Comparison of ENCODE assay signal across 13 cellular contexts in genomic region chr9:68323749-68324148, GRCh38. TPM values are rescaled to one million over a fixed set of nuclear protein-coding genes. Genes with fewer than 3 reads are reported as not detected.
DNase-seq lines count a peak whose midpoint lies in the region; ATAC-seq and TF ChIP-seq lines count a peak whose summit lies in the region.
"Not testable (repeated sequence)": the region's sequence is repeated elsewhere in the genome, so short reads cannot be mapped to it uniquely, and the experiment has no call there.
"Had no signal": no experiment of that assay in that cellular context is flagged by ENCODE, and none has a peak within 500 bp of the region (broad histone marks: within the 10 kb centered on the region; RNA-seq: fewer than 3 reads in every experiment).

No MANE protein-coding gene starts in this region.

- H3K9me3 ChIP-seq in upper lobe of right lung: not testable (repeated sequence)

- H3K27me3 Mint-ChIP-seq in central memory CD8-positive, alpha-beta T cell; stimulated activated naive CD8-positive, alpha-beta T cell treated with anti-CD3 and anti-CD28 coated beads, Interleukin-15, amount 100 ng/mL, for 72 hours: not testable (repeated sequence)

- H3K27ac ChIP-seq in upper lobe of right lung: not testable (repeated sequence)

- not testable (repeated sequence) for H3K27ac Mint-ChIP-seq in central memory CD8-positive, alpha-beta T cell (ENCODE audit: low read depth); stimulated activated naive CD8-positive, alpha-beta T cell treated with anti-CD3 and anti-CD28 coated beads, Interleukin-15, amount 100 ng/mL, for 72 hours

- not testable (repeated sequence) for H3K9me3 Mint-ChIP-seq in central memory CD8-positive, alpha-beta T cell; stimulated activated naive CD8-positive, alpha-beta T cell treated with anti-CD3 and anti-CD28 coated beads, Interleukin-15, amount 100 ng/mL, for 72 hours

- intact Hi-C loops in upper lobe of right lung (cut with DNase I): not testable (repeated sequence)

- H3K4me1 Mint-ChIP-seq in central memory CD8-positive, alpha-beta T cell; stimulated activated naive CD8-positive, alpha-beta T cell treated with anti-CD3 and anti-CD28 coated beads, Interleukin-15, amount 100 ng/mL, for 72 hours: not testable (repeated sequence)

- ATAC-seq in central memory CD8-positive, alpha-beta T cell (replicated peaks; ENCODE audit: extremely low read depth, poor library complexity, severe bottlenecking): peak; percentile 27
- peak; percentile 33 for ATAC-seq in stimulated activated naive CD8-positive, alpha-beta T cell treated with anti-CD3 and anti-CD28 coated beads, Interleukin-15, amount 100 ng/mL, for 72 hours
- ATAC-seq in upper lobe of right lung: peak; percentile 25

- not testable (repeated sequence) for DNase-seq in central memory CD8-positive, alpha-beta T cell (ENCODE audit: low spot score in 2 of 2); stimulated activated naive CD8-positive, alpha-beta T cell treated with anti-CD3 and anti-CD28 coated beads, Interleukin-15, amount 100 ng/mL, for 72 hours; upper lobe of right lung

- not testable (repeated sequence) for H3K36me3 Mint-ChIP-seq in central memory CD8-positive, alpha-beta T cell (ENCODE audit: insufficient read depth)

- not testable (repeated sequence) for H3K4me1 ChIP-seq in upper lobe of right lung

- TF ChIP-seq CTCF in upper lobe of right lung (IDR thresholded peaks at IDR 0.05): not testable (repeated sequence)

- not testable (repeated sequence) for H3K36me3 ChIP-seq in upper lobe of right lung

- not testable (repeated sequence) for H3K4me3 ChIP-seq in upper lobe of right lung

- H3K4me3 Mint-ChIP-seq in central memory CD8-positive, alpha-beta T cell; stimulated activated naive CD8-positive, alpha-beta T cell treated with anti-CD3 and anti-CD28 coated beads, Interleukin-15, amount 100 ng/mL, for 72 hours: not testable (repeated sequence)

- not testable (repeated sequence) for H3K27me3 ChIP-seq in upper lobe of right lung

RNA-seq across cellular contexts. Expression of gene FOXD4L3, which starts 21.1 kb away (rescaled TPM):
- total RNA-seq in upper lobe of right lung: not detected
- total RNA-seq: A172; A673; Caco-2; CD4-positive, alpha-beta T cell; CD4-positive, CD25-positive, alpha-beta regulatory T cell; CD8-positive, alpha-beta memory T cell; CD8-positive, alpha-beta T cell; Daoy had no signal

RNA-seq across cellular contexts. Expression of gene PGM5, which starts 32.7 kb away (rescaled TPM):
- 25.0 TPM for total RNA-seq in upper lobe of right lung
- total RNA-seq: A172; A673; B cell; CD4-positive, alpha-beta memory T cell; CD4-positive, alpha-beta T cell; CD4-positive, CD25-positive, alpha-beta regulatory T cell; CD8-positive, alpha-beta memory T cell; CD8-positive, alpha-beta T cell had no signal
